In genomic region chr2:71498261-71498701, GRCh38 we compare ENCODE assay signal across 13 cellular contexts. TPM values are rescaled to one million over a fixed set of nuclear protein-coding genes. Genes with fewer than 3 reads are reported as not detected.
DNase-seq lines count a peak whose midpoint lies in the region; ATAC-seq and TF ChIP-seq lines count a peak whose summit lies in the region.
"Had no signal": no experiment of that assay in that cellular context is flagged by ENCODE, and none has a peak within 500 bp of the region (broad histone marks: within the 10 kb centered on the region; RNA-seq: fewer than 3 reads in every experiment).

No MANE protein-coding gene starts in this region.

- H3K4me3 ChIP-seq in left ventricle myocardium inferior = no peak overlapping the region

- H3K27me3 Mint-ChIP-seq in HFFc6 (ENCODE audit: insufficient read depth) (peaks cover 5% of the 10 kb centered on the region), T-helper 17 cell (peaks cover 35% of the 10 kb centered on the region)

- no peak for TF ChIP-seq CTCF in HFFc6 (IDR thresholded peaks at IDR 0.05)
- no peak for TF ChIP-seq CTCF in left ventricle myocardium inferior (IDR thresholded peaks at IDR 0.05; ENCODE audit: borderline replicate concordance)

- in situ Hi-C loops in G401 (cut with HindIII; ENCODE audit: low sequenced_read_pairs) = no loop called here

- ATAC-seq in T-helper 17 cell = no peak
- ATAC-seq in HG03039 (IDR thresholded peaks at IDR 0.05; ENCODE audit: unreplicated experiment) = no peak
- ATAC-seq: stimulated activated effector memory CD8-positive, alpha-beta T cell treated with anti-CD3 and anti-CD28 coated beads, Interleukin-12 subunit alpha, Interleukin-12 subunit beta, amount 100 ng/mL, for 72 hours had no signal

- intact Hi-C loops in left ventricle myocardium inferior (cut with micrococcal nuclease) = no loop called here

- H3K4me3 Mint-ChIP-seq in HFFc6 = peak overlapping the region; percentile 63
- H3K4me3 Mint-ChIP-seq in T-helper 17 cell = no peak overlapping the region
- H3K4me3 Mint-ChIP-seq: activated naive CD4-positive, alpha-beta T cell treated with anti-CD3 and anti-CD28 coated beads, Interleukin-2, amount 10 ng/mL, durations not matched to agents 7 days and 5 days; stimulated activated effector memory CD8-positive, alpha-beta T cell treated with anti-CD3 and anti-CD28 coated beads, Interleukin-12 subunit alpha, Interleukin-12 subunit beta, amount 100 ng/mL, for 72 hours had no signal

- peaks cover 8% of the 10 kb centered on the region for H3K36me3 ChIP-seq in left ventricle myocardium inferior

- H3K4me1 Mint-ChIP-seq in HFFc6 (ENCODE audit: low read depth) (peaks cover 32% of the 10 kb centered on the region), T-helper 17 cell (no peaks in the 10 kb centered on the region)
- H3K4me1 Mint-ChIP-seq: activated naive CD4-positive, alpha-beta T cell treated with anti-CD3 and anti-CD28 coated beads, Interleukin-2, amount 10 ng/mL, durations not matched to agents 7 days and 5 days; stimulated activated effector memory CD8-positive, alpha-beta T cell treated with anti-CD3 and anti-CD28 coated beads, Interleukin-12 subunit alpha, Interleukin-12 subunit beta, amount 100 ng/mL, for 72 hours had no signal

- peak overlapping the region; percentile 89 for H3K27ac ChIP-seq in left ventricle myocardium inferior (replicated peaks)
- H3K27ac ChIP-seq: parathyroid adenoma had no signal

- DNase-seq in HFFc6 (peak; percentile 94), amniotic stem cell (lab: John Stamatoyannopoulos, UW) (peak; percentile 76), left ventricle myocardium inferior (no peak), smooth muscle cell of the brain vasculature (ENCODE audit: low read depth, low spot score) (peak; percentile 57), T-helper 17 cell (no peak), G401 (ENCODE audit: low spot score) (no peak)
- no peak for DNase-seq in activated CD4-positive, alpha-beta T cell treated with anti-CD3 and anti-CD28 coated beads, Interleukin-2, amount 50 U/mL, for 1 hour
- DNase-seq: activated naive CD4-positive, alpha-beta T cell treated with anti-CD3 and anti-CD28 coated beads, Interleukin-2, amount 10 ng/mL, durations not matched to agents 7 days and 5 days; head of caudate nucleus; NCI-H69 had no signal

- no peaks in the 10 kb centered on the region for H3K36me3 Mint-ChIP-seq in HFFc6 (ENCODE audit: low read depth)
- H3K36me3 Mint-ChIP-seq in T-helper 17 cell (ENCODE audit: low read depth) = no peaks in the 10 kb centered on the region
- H3K36me3 Mint-ChIP-seq: activated naive CD4-positive, alpha-beta T cell treated with anti-CD3 and anti-CD28 coated beads, Interleukin-2, amount 10 ng/mL, durations not matched to agents 7 days and 5 days; stimulated activated effector memory CD8-positive, alpha-beta T cell treated with anti-CD3 and anti-CD28 coated beads, Interleukin-12 subunit alpha, Interleukin-12 subunit beta, amount 100 ng/mL, for 72 hours had no signal

- H3K9me3 ChIP-seq in left ventricle myocardium inferior (replicated peaks) (no peaks in the 10 kb centered on the region), T-helper 17 cell (ENCODE audit: control insufficient read depth, low read length, poor library complexity, severe bottlenecking) (no peaks in the 10 kb centered on the region)

- no peaks in the 10 kb centered on the region for H3K27me3 ChIP-seq in left ventricle myocardium inferior (ENCODE audit: low read depth)

- H3K4me1 ChIP-seq in left ventricle myocardium inferior = peaks cover 77% of the 10 kb centered on the region
- H3K4me1 ChIP-seq: parathyroid adenoma had no signal

- H3K9me3 Mint-ChIP-seq in HFFc6 = no peaks in the 10 kb centered on the region
- H3K9me3 Mint-ChIP-seq: activated naive CD4-positive, alpha-beta T cell treated with anti-CD3 and anti-CD28 coated beads, Interleukin-2, amount 10 ng/mL, durations not matched to agents 7 days and 5 days; stimulated activated effector memory CD8-positive, alpha-beta T cell treated with anti-CD3 and anti-CD28 coated beads, Interleukin-12 subunit alpha, Interleukin-12 subunit beta, amount 100 ng/mL, for 72 hours had no signal

- H3K27ac Mint-ChIP-seq in HFFc6 = peak overlapping the region; percentile 95
- H3K27ac Mint-ChIP-seq in T-helper 17 cell = no peak overlapping the region
- H3K27ac Mint-ChIP-seq: activated naive CD4-positive, alpha-beta T cell treated with anti-CD3 and anti-CD28 coated beads, Interleukin-2, amount 10 ng/mL, durations not matched to agents 7 days and 5 days; stimulated activated effector memory CD8-positive, alpha-beta T cell treated with anti-CD3 and anti-CD28 coated beads, Interleukin-12 subunit alpha, Interleukin-12 subunit beta, amount 100 ng/mL, for 72 hours had no signal

RNA-seq across cellular contexts. Expression of gene DYSF, which starts 44.9 kb away (rescaled TPM):
- under 1 TPM; 0.07 to 0.57 (median 0.32) TPM for total RNA-seq in HFFc6 (2021; fragmentation: NEBNext Ultra II Directional; extraction: Animal tissue kit (Norgen Biotek cat#: 25700))
- 48.2 TPM for total RNA-seq in left ventricle myocardium inferior
- total RNA-seq in T-helper 17 cell = 1 to 10 TPM in 1 of 2 donors, under 1 TPM in 1; 0.34 to 2.8 TPM
- 0.18 and 3.8 TPM in 2 replicates for total RNA-seq in G401 (2014; rRNA removed; shearing (Covaris generic))

Comparison
In these comparisons a context has a peak if more than half of its experiments do, and no peak if none do; other contexts are left out.
1. DNase-seq: peak in HFFc6 (single experiment), amniotic stem cell (single experiment) and smooth muscle cell of the brain vasculature (single experiment); none in left ventricle myocardium inferior (single experiment), activated CD4-positive, alpha-beta T cell treated with anti-CD3 and anti-CD28 coated beads, Interleukin-2, amount 50 U/mL, for 1 hour (single experiment), T-helper 17 cell (0 of 3) and G401 (single experiment).
2. RNA of gene DYSF, which starts 44.9 kb away (total RNA-seq): 48.2 TPM in left ventricle myocardium inferior (single experiment); 0.18 to 3.8 TPM in G401, 0.34 to 2.8 TPM in T-helper 17 cell and 0.07 to 0.57 TPM in HFFc6; every median in the first group is over 10 times any median in the second.